1 cellular context compared by ENCODE assay signal in genomic region chr6:33607126-33607783, GRCh38.
TF ChIP-seq lines count a peak whose summit lies in the region.

No MANE protein-coding gene starts in this region.

TF ChIP-seq in SK-N-SH, 30 proteins besides CTCF, POLR2A, EP300 and RAD21 (continued from another document):
- no peak for TF ChIP-seq USF2 (IDR thresholded peaks at IDR 0.05; ENCODE audit: borderline replicate concordance, low read depth, low read length)
